ENCODE assay signal across 9 cellular contexts in genomic region chr6:151763938-151764680, GRCh38. TPM values are rescaled to one million over a fixed set of nuclear protein-coding genes. Genes with fewer than 3 reads are reported as not detected.
DNase-seq lines count a peak whose midpoint lies in the region; TF ChIP-seq lines count a peak whose summit lies in the region.
"Had no signal": no experiment of that assay in that cellular context is flagged by ENCODE, and none has a peak within 500 bp of the region (broad histone marks: within the 10 kb centered on the region; RNA-seq: fewer than 3 reads in every experiment).

No MANE protein-coding gene starts in this region.

- peak; percentile 57 for TF ChIP-seq CTCF in LNCaP clone FGC (IDR thresholded peaks at IDR 0.05; ENCODE audit: control insufficient read depth, extremely low read depth, insufficient read depth)
- peak; percentile 87 for TF ChIP-seq CTCF in endodermal cell (conservative IDR thresholded peaks at IDR 0.05)

- H3K36me3 ChIP-seq in endodermal cell (ENCODE audit: control insufficient read depth, insufficient read depth, low read length), result no peaks in the 10 kb centered on the region
- H3K36me3 ChIP-seq: BLaER1 had no signal

- H3K9me3 Mint-ChIP-seq in endodermal cell, result no peaks in the 10 kb centered on the region

- no peaks in the 10 kb centered on the region for H3K9me3 ChIP-seq in endodermal cell (ENCODE audit: control insufficient read depth, low read length)
- H3K9me3 ChIP-seq: BLaER1 had no signal

- H3K27ac Mint-ChIP-seq in endodermal cell, result peak overlapping the region; percentile 78

- peak overlapping the region; percentile 47 for H3K4me3 Mint-ChIP-seq in endodermal cell

- peaks cover 16% of the 10 kb centered on the region for H3K4me1 Mint-ChIP-seq in endodermal cell

- no peaks in the 10 kb centered on the region for H3K27me3 Mint-ChIP-seq in endodermal cell (ENCODE audit: insufficient read depth)

- H3K27me3 ChIP-seq in endodermal cell (ENCODE audit: control insufficient read depth, insufficient read depth, low read length, poor library complexity, severe bottlenecking), result no peaks in the 10 kb centered on the region
- H3K27me3 ChIP-seq: BLaER1 had no signal

- H3K9ac ChIP-seq in endodermal cell (ENCODE audit: extremely low read depth, low read length, poor library complexity, severe bottlenecking), result no peak overlapping the region
- H3K9ac ChIP-seq: BLaER1 had no signal

- DNase-seq in DMS153 treated with DMSO at 0.1 percent for 48 hours (lab: John Stamatoyannopoulos, UW; ENCODE audit: unreplicated experiment), result peak; percentile 2
- no peak for DNase-seq in DMS153 (lab: John Stamatoyannopoulos, UW)
- peak; percentile 44 for DNase-seq in HCEC 1CT
- DNase-seq in LNCaP clone FGC (ENCODE audit: low read depth), result peak; percentile 55
- peak; percentile 65 for DNase-seq in activated CD4-positive, alpha-beta T cell treated with anti-CD3 and anti-CD28 coated beads for 48 hours
- peak; percentile 99 for DNase-seq in endodermal cell
- peak; percentile 77 to 85 for DNase-seq in lung microvascular endothelial cell (ENCODE audit: low read depth in 2 of 2)
- DNase-seq in stimulated activated CD8-positive, alpha-beta memory T cell treated with anti-CD3 and anti-CD28 coated beads, Interleukin-4, amount 100 ng/mL, for 24 hours (ENCODE audit: low read depth), result peak; percentile 3

- no peaks in the 10 kb centered on the region for H3K4me1 ChIP-seq in endodermal cell (ENCODE audit: control insufficient read depth, insufficient read depth, low read length)
- H3K4me1 ChIP-seq: BLaER1 had no signal

- WGBS in endodermal cell (ENCODE audit: insufficient coverage in 1 of 2, insufficient read length in 1 of 2), 2 experiments, result 28 to 37% methylated on average over 15 to 20 of the region's 20 CpGs

- no peaks in the 10 kb centered on the region for H3K36me3 Mint-ChIP-seq in endodermal cell (ENCODE audit: low read depth)

- H3K4me3 ChIP-seq in LNCaP clone FGC (ENCODE audit: low read depth, low read length) (no peak overlapping the region), endodermal cell (ENCODE audit: low read length) (peak overlapping the region; percentile 19)
- H3K4me3 ChIP-seq: BLaER1 had no signal

- no peak overlapping the region for H3K27ac ChIP-seq in endodermal cell (ENCODE audit: low read depth, low read length)
- H3K27ac ChIP-seq: BLaER1 had no signal

RNA-seq across cellular contexts. Expression of gene ESR1, which starts 43.4 kb away (rescaled TPM):
- not detected for total RNA-seq in endodermal cell
- polyA plus RNA-seq in endodermal cell (2013, experiment 1 of 2), result not detected
- not detected for polyA plus RNA-seq in endodermal cell (2013, experiment 2 of 2)
- under 0.01 TPM in 2 replicates for total RNA-seq in lung microvascular endothelial cell
